ENCODE assay signal across 10 cellular contexts in genomic region chr10:47299989-47300931, GRCh38. TPM values are rescaled to one million over a fixed set of nuclear protein-coding genes. Genes with fewer than 3 reads are reported as not detected.
DNase-seq lines count a peak whose midpoint lies in the region; ATAC-seq and TF ChIP-seq lines count a peak whose summit lies in the region.
"Had no signal": no experiment of that assay in that cellular context is flagged by ENCODE, and none has a peak within 500 bp of the region (broad histone marks: within the 10 kb centered on the region; RNA-seq: fewer than 3 reads in every experiment).

Gene GDF10, plus strand, starts transcription at chr10:47300197. Its CDS starts 455 bp downstream, at chr10:47300652.

- peak within 1 kb of the TSS; percentile 22 to 80 (median 68) for H3K4me3 Mint-ChIP-seq in CD8-positive, alpha-beta memory T cell
- H3K4me3 Mint-ChIP-seq in activated CD8-positive, alpha-beta T cell treated with anti-CD3 and anti-CD28 coated beads for 36 hours, result peak within 1 kb of the TSS; percentile 76

- peak within 1 kb of the TSS in 2 of 8 donors; percentile 59 to 83 for H3K27ac Mint-ChIP-seq in CD8-positive, alpha-beta memory T cell
- H3K27ac Mint-ChIP-seq in activated CD8-positive, alpha-beta T cell treated with anti-CD3 and anti-CD28 coated beads for 36 hours, result no peak within 1 kb of the TSS

- no peak within 1 kb of the TSS for H3K4me3 ChIP-seq in CD8-positive, alpha-beta memory T cell (ENCODE audit: low read length)
- peak within 1 kb of the TSS in 9 of 10 donors; percentile 35 to 56 (median 50) for H3K4me3 ChIP-seq in heart right ventricle
- H3K4me3 ChIP-seq in OCI-LY7 (ENCODE audit: low read depth, low read length, poor library complexity, severe bottlenecking), result no peak within 1 kb of the TSS

- CTCF ChIA-PET in CD8-positive, alpha-beta memory T cell (lab: Charles Lee), result interaction anchor here (1.8 kb wide), 1 partner anchor 11 kb away, joined by 5 read pairs; no protein-coding TSS in a partner anchor
- CTCF ChIA-PET in activated CD8-positive, alpha-beta T cell treated with anti-CD3 and anti-CD28 coated beads for 36 hours (lab: Charles Lee), result interaction anchor here (0.8 to 3.0 kb wide), 3 partner anchors 11 to 252 kb away, joined by 3 to 13 read pairs (median 4); no protein-coding TSS in a partner anchor
- CTCF ChIA-PET in OCI-LY7 (lab: Charles Lee; ENCODE audit: unreplicated experiment), result no interaction called here

- peak in 1 of 5 donors; percentile 28 for DNase-seq in CD8-positive, alpha-beta memory T cell
- peak; percentile 38 for DNase-seq in activated CD8-positive, alpha-beta T cell treated with anti-CD3 and anti-CD28 coated beads for 36 hours
- DNase-seq in heart right ventricle (no peak), sciatic nerve (ENCODE audit: low spot score) (no peak), OCI-LY7 (ENCODE audit: low spot score) (no peak), erythroblast (lab: John Stamatoyannopoulos, UW) (no peak), NCI-H2029 treated with DMSO at 0.1 percent for 48 hours (lab: John Stamatoyannopoulos, UW) (no peak)
- DNase-seq: T-helper 9 cell had no signal

- no peak within 1 kb of the TSS for H3K4me2 ChIP-seq in OCI-LY7 (ENCODE audit: low read length)

- intact Hi-C loops in activated CD8-positive, alpha-beta T cell treated with anti-CD3 and anti-CD28 coated beads for 36 hours (cut with micrococcal nuclease), result no loop called here
- intact Hi-C loops in heart right ventricle (cut with DNase I) (loop anchor here in 1 of 10 donors (10.0 kb wide), 1 partner anchor 1115 kb away; no protein-coding TSS in a partner anchor), sciatic nerve (cut with DNase I) (no loop called here), OCI-LY7 (cut with micrococcal nuclease; ENCODE audit: unreplicated experiment) (no loop called here)

- BruUV-seq in OCI-LY7 (replicated peaks; lab: Mats Ljungman, UMichigan), result no TSS peak

- POLR2A ChIA-PET in CD8-positive, alpha-beta memory T cell (lab: Charles Lee), result no interaction called here
- POLR2A ChIA-PET in activated CD8-positive, alpha-beta T cell treated with anti-CD3 and anti-CD28 coated beads for 36 hours (lab: Charles Lee), result interaction anchor here (1.3 kb wide), 1 partner anchor 49 kb away, joined by 3 read pairs; no protein-coding TSS in a partner anchor
- POLR2A ChIA-PET in OCI-LY7 (lab: Charles Lee), result no interaction called here

- no peak for TF ChIP-seq CTCF in activated CD8-positive, alpha-beta T cell treated with anti-CD3 and anti-CD28 coated beads for 36 hours (IDR thresholded peaks at IDR 0.05)
- peak in 4 of 9 donors; percentile 9 to 34 (median 24) for TF ChIP-seq CTCF in heart right ventricle (IDR thresholded peaks at IDR 0.05)
- no peak for TF ChIP-seq CTCF in OCI-LY7 (conservative IDR thresholded peaks at IDR 0.05; ENCODE audit: low read length)

- WGBS in heart right ventricle, 2 donors, result 2% methylated on average over 82 to 115 of the region's 115 CpGs

- no peaks in the 10 kb centered on the region for H3K9me3 Mint-ChIP-seq in CD8-positive, alpha-beta memory T cell
- no peaks in the 10 kb centered on the region for H3K9me3 Mint-ChIP-seq in activated CD8-positive, alpha-beta T cell treated with anti-CD3 and anti-CD28 coated beads for 36 hours

- H3K9me3 ChIP-seq in CD8-positive, alpha-beta memory T cell (ENCODE audit: low read length), result no peaks in the 10 kb centered on the region
- no peaks in the 10 kb centered on the region for H3K9me3 ChIP-seq in heart right ventricle
- H3K9me3 ChIP-seq in OCI-LY7 (ENCODE audit: low read length), result no peaks in the 10 kb centered on the region

- no peaks in the 10 kb centered on the region for H3K27me3 ChIP-seq in CD8-positive, alpha-beta memory T cell (ENCODE audit: insufficient read depth, low read length, poor library complexity, severe bottlenecking)
- peaks cover 8 to 82% (median 40%) of the 10 kb centered on the region in 7 donors for H3K27me3 ChIP-seq in heart right ventricle

- peaks cover 3 to 14% (median 4%) of the 10 kb centered on the region in 3 donors for H3K4me1 Mint-ChIP-seq in CD8-positive, alpha-beta memory T cell
- peaks cover 15% of the 10 kb centered on the region for H3K4me1 Mint-ChIP-seq in activated CD8-positive, alpha-beta T cell treated with anti-CD3 and anti-CD28 coated beads for 36 hours (ENCODE audit: low read depth)

- ATAC-seq in activated CD8-positive, alpha-beta T cell treated with anti-CD3 and anti-CD28 coated beads for 36 hours, result peak; percentile 62
- ATAC-seq in heart right ventricle (peak in 5 of 8 donors; percentile 18 to 59 (median 41)), sciatic nerve (no peak), HG02642 (IDR thresholded peaks at IDR 0.05; ENCODE audit: poor library complexity, unreplicated experiment) (no peak)

- H3K36me3 Mint-ChIP-seq in CD8-positive, alpha-beta memory T cell, result no peaks in the 10 kb centered on the region
- H3K36me3 Mint-ChIP-seq in activated CD8-positive, alpha-beta T cell treated with anti-CD3 and anti-CD28 coated beads for 36 hours (ENCODE audit: low read depth), result no peaks in the 10 kb centered on the region

- H3K27me3 Mint-ChIP-seq in CD8-positive, alpha-beta memory T cell, result peaks cover 17 to 25% of the 10 kb centered on the region in 2 donors
- H3K27me3 Mint-ChIP-seq in activated CD8-positive, alpha-beta T cell treated with anti-CD3 and anti-CD28 coated beads for 36 hours, result peaks cover 7% of the 10 kb centered on the region

- H2AFZ ChIP-seq in OCI-LY7 (ENCODE audit: low read length), result no peak within 1 kb of the TSS

- no peak within 1 kb of the TSS for H3K27ac ChIP-seq in CD8-positive, alpha-beta memory T cell (ENCODE audit: low read depth, low read length)
- peak within 1 kb of the TSS in 2 of 10 donors; percentile 14 to 34 for H3K27ac ChIP-seq in heart right ventricle
- H3K27ac ChIP-seq in OCI-LY7 (ENCODE audit: low read depth, low read length, poor library complexity, severe bottlenecking), result no peak within 1 kb of the TSS

- no peaks in the 10 kb centered on the region for H3K4me1 ChIP-seq in CD8-positive, alpha-beta memory T cell (ENCODE audit: insufficient read depth, low read length)
- H3K4me1 ChIP-seq in heart right ventricle (peaks cover 0 to 10% (median 4%) of the 10 kb centered on the region in 9 donors), OCI-LY7 (ENCODE audit: insufficient read depth, low read length, poor library complexity, severe bottlenecking) (no peaks in the 10 kb centered on the region)

- H3K36me3 ChIP-seq in CD8-positive, alpha-beta memory T cell (ENCODE audit: insufficient read depth, low read length), result no peaks in the 10 kb centered on the region
- no peaks in the 10 kb centered on the region for H3K36me3 ChIP-seq in heart right ventricle
- H3K36me3 ChIP-seq in OCI-LY7 (ENCODE audit: insufficient read depth, low read length), result no peaks in the 10 kb centered on the region

- TF ChIP-seq POLR2A in erythroblast (IDR thresholded peaks at IDR 0.05; ENCODE audit: low read length), result no peak

- no peaks in the 10 kb centered on the region for H3K79me2 ChIP-seq in OCI-LY7 (ENCODE audit: insufficient read depth, low read depth, low read length)

- no peaks in the 10 kb centered on the region for H4K20me1 ChIP-seq in OCI-LY7 (ENCODE audit: insufficient read depth, low read length)

- H3K9me2 ChIP-seq in OCI-LY7 (ENCODE audit: insufficient read depth, low read length), result no peaks in the 10 kb centered on the region

RNA-seq across cellular contexts. Expression of gene GDF10, which starts in this region (rescaled TPM):
- under 1 TPM; 0.18 to 0.24 TPM for total RNA-seq in CD8-positive, alpha-beta memory T cell
- 0.21 TPM for polyA plus RNA-seq in CD8-positive, alpha-beta memory T cell
- total RNA-seq in activated CD8-positive, alpha-beta T cell treated with anti-CD3 and anti-CD28 coated beads for 36 hours, result 1 to 10 TPM; 1.4 to 1.5 TPM
- 1 to 10 TPM in 2 of 10 donors, under 1 TPM in 8; 0.10 to 1.6 (median 0.36) TPM for total RNA-seq in heart right ventricle
- under 1 TPM; 0.37 to 0.52 TPM for polyA plus RNA-seq in heart right ventricle
- total RNA-seq in sciatic nerve, result 14.4 TPM
- total RNA-seq in OCI-LY7 (2014; rRNA removed; shearing (Covaris generic)), result not detected in 2 replicates
- not detected in 2 replicates for total RNA-seq in OCI-LY7 (2022)
- total RNA-seq: glomerular endothelial cell had no signal

Comparison
In these comparisons a context has a peak if more than half of its experiments do, and no peak if none do; other contexts are left out.
1. H3K4me3 ChIP-seq: peak in heart right ventricle (9 of 10); none in CD8-positive, alpha-beta memory T cell (single experiment) and OCI-LY7 (single experiment).
2. ATAC-seq: peak in activated CD8-positive, alpha-beta T cell treated with anti-CD3 and anti-CD28 coated beads for 36 hours (single experiment) and heart right ventricle (5 of 8); none in sciatic nerve (single experiment) and HG02642 (single experiment).